In genomic region chr12:32178341-32179010, GRCh38 we compare ENCODE assay signal across 20 cellular contexts.
DNase-seq lines count a peak whose midpoint lies in the region; ATAC-seq, FAIRE-seq and TF ChIP-seq lines count a peak whose summit lies in the region.
"Had no signal": no experiment of that assay in that cellular context is flagged by ENCODE, and none has a peak within 500 bp of the region (broad histone marks: within the 10 kb centered on the region; RNA-seq: fewer than 3 reads in every experiment).

No MANE protein-coding gene starts in this region.

- H2BK5ac ChIP-seq in neuronal stem cell (ENCODE audit: low read length) = no peak overlapping the region

- no peak overlapping the region for H4K8ac ChIP-seq in neuronal stem cell (ENCODE audit: low read depth, low read length)

- H2AK5ac ChIP-seq in neuronal stem cell (ENCODE audit: low read depth, low read length) = no peak overlapping the region

- no peaks in the 10 kb centered on the region for H3K27me3 ChIP-seq in neuronal stem cell (ENCODE audit: control insufficient read depth in 3 of 3, insufficient read depth in 3 of 3, low read depth in 1 of 3, low read length in 3 of 3)
- H3K27me3 ChIP-seq: vagina had no signal

- peaks cover 28% of the 10 kb centered on the region for H3K4me1 Mint-ChIP-seq in glutamatergic neuron (ENCODE audit: low read depth, unreplicated experiment)
- H3K4me1 Mint-ChIP-seq: activated naive CD4-positive, alpha-beta T cell treated with anti-CD3 and anti-CD28 coated beads, Interleukin-2, amount 50 U/mL, for 24 hours had no signal

- H3K4ac ChIP-seq in neuronal stem cell (ENCODE audit: low read length) = no peak overlapping the region

- H3K4me2 ChIP-seq in neuronal stem cell (ENCODE audit: insufficient read depth, low read length, poor library complexity, severe bottlenecking) = no peak overlapping the region
- H3K4me2 ChIP-seq: smooth muscle cell had no signal

- peaks cover 0 to under 1% of the 10 kb centered on the region in 2 donors for H3K4me1 ChIP-seq in neuronal stem cell (ENCODE audit: control insufficient read depth in 2 of 2, insufficient read depth in 1 of 2, low read depth in 1 of 2, low read length in 2 of 2)
- H3K4me1 ChIP-seq: vagina had no signal

- H3K18ac ChIP-seq in neuronal stem cell (ENCODE audit: low read length) = peak overlapping the region; percentile 61

- peak overlapping the region; percentile 38 for H3K27ac Mint-ChIP-seq in glutamatergic neuron (ENCODE audit: unreplicated experiment)
- H3K27ac Mint-ChIP-seq: activated naive CD4-positive, alpha-beta T cell treated with anti-CD3 and anti-CD28 coated beads, Interleukin-2, amount 50 U/mL, for 24 hours; CD4-positive, alpha-beta memory T cell; stimulated activated naive B cell treated with anti-CD40 and anti-IgM and Interleukin-4, amounts not matched to agents 10 μg/mL and 1 μg/mL and 100 μg/mL, for 72 hours; T-cell had no signal

- FAIRE-seq in GM12891 (lab: Jason Lieb, UNC) = peak; percentile 13
- FAIRE-seq: GM12892 had no signal

- no peak overlapping the region for H4K91ac ChIP-seq in neuronal stem cell (ENCODE audit: low read depth, low read length, poor library complexity)

- TF ChIP-seq CTCF in glutamatergic neuron (IDR thresholded peaks at IDR 0.05; ENCODE audit: partially characterized antibody, unreplicated experiment) = no peak

- no peak overlapping the region for H3K23ac ChIP-seq in neuronal stem cell (ENCODE audit: low read depth, low read length, poor library complexity)

- no peak overlapping the region for H3K4me3 ChIP-seq in neuronal stem cell (ENCODE audit: low read length in 2 of 2)
- H3K4me3 ChIP-seq: smooth muscle cell, vagina had no signal

- H3K9ac ChIP-seq in neuronal stem cell (ENCODE audit: low read depth, low read length, poor library complexity) = no peak overlapping the region

- H2BK15ac ChIP-seq in neuronal stem cell (ENCODE audit: low read length) = no peak overlapping the region

- no CpG with 5 or more reads among the region's 6 CpGs for WGBS in neuronal stem cell (ENCODE audit: extremely low coverage in 2 of 2, insufficient read length in 2 of 2, insufficient replicate concordance in 1 of 2), 2 donors

- H3K9me3 Mint-ChIP-seq in glutamatergic neuron (ENCODE audit: unreplicated experiment) = peaks cover 4% of the 10 kb centered on the region
- H3K9me3 Mint-ChIP-seq: activated naive CD4-positive, alpha-beta T cell treated with anti-CD3 and anti-CD28 coated beads, Interleukin-2, amount 50 U/mL, for 24 hours; CD4-positive, alpha-beta memory T cell; stimulated activated naive B cell treated with anti-CD40 and anti-IgM and Interleukin-4, amounts not matched to agents 10 μg/mL and 1 μg/mL and 100 μg/mL, for 72 hours; T-cell had no signal

- H2AFZ ChIP-seq in neuronal stem cell (ENCODE audit: low read length) = no peak overlapping the region

- no peak overlapping the region for H3K4me3 Mint-ChIP-seq in glutamatergic neuron (ENCODE audit: unreplicated experiment)
- H3K4me3 Mint-ChIP-seq: activated naive CD4-positive, alpha-beta T cell treated with anti-CD3 and anti-CD28 coated beads, Interleukin-2, amount 50 U/mL, for 24 hours; CD4-positive, alpha-beta memory T cell; stimulated activated naive B cell treated with anti-CD40 and anti-IgM and Interleukin-4, amounts not matched to agents 10 μg/mL and 1 μg/mL and 100 μg/mL, for 72 hours; T-cell had no signal

- no peaks in the 10 kb centered on the region for H3K9me3 ChIP-seq in neuronal stem cell (replicated peaks in 1 of 2; ENCODE audit: control insufficient read depth in 2 of 2, insufficient read depth in 1 of 2, low read depth in 1 of 2, low read length in 2 of 2)
- H3K9me3 ChIP-seq: vagina had no signal

- ATAC-seq in HG02981 (IDR thresholded peaks at IDR 0.05; ENCODE audit: unreplicated experiment) (no peak), GM18498 (IDR thresholded peaks at IDR 0.05; ENCODE audit: unreplicated experiment) (no peak)
- ATAC-seq: left colon; Right ventricle myocardium inferior; stimulated activated naive B cell treated with anti-CD40 and anti-IgM and Interleukin-4, amounts not matched to agents 10 μg/mL and 1 μg/mL and 100 μg/mL, for 72 hours; T-cell had no signal

- H3K27me3 Mint-ChIP-seq in glutamatergic neuron (ENCODE audit: unreplicated experiment) = peaks cover 3% of the 10 kb centered on the region
- H3K27me3 Mint-ChIP-seq: activated naive CD4-positive, alpha-beta T cell treated with anti-CD3 and anti-CD28 coated beads, Interleukin-2, amount 50 U/mL, for 24 hours; CD4-positive, alpha-beta memory T cell; stimulated activated naive B cell treated with anti-CD40 and anti-IgM and Interleukin-4, amounts not matched to agents 10 μg/mL and 1 μg/mL and 100 μg/mL, for 72 hours; T-cell had no signal

- no peak for TF ChIP-seq POLR2A in GM12891 (IDR thresholded peaks at IDR 0.05; ENCODE audit: low read depth, low read length)

- H3K27ac ChIP-seq in neuronal stem cell (replicated peaks; ENCODE audit: low read length) = no peak overlapping the region
- H3K27ac ChIP-seq: vagina had no signal

- H3K36me3 ChIP-seq in neuronal stem cell (replicated peaks in 1 of 2; ENCODE audit: control insufficient read depth in 2 of 2, insufficient read depth in 2 of 2, low read length in 2 of 2) = no peaks in the 10 kb centered on the region
- H3K36me3 ChIP-seq: vagina had no signal

- no peak overlapping the region for H2BK120ac ChIP-seq in neuronal stem cell (ENCODE audit: low read depth, low read length)

- no peak overlapping the region for H3K14ac ChIP-seq in neuronal stem cell (ENCODE audit: low read length)

- no peaks in the 10 kb centered on the region for H3K79me1 ChIP-seq in neuronal stem cell (ENCODE audit: low read depth, low read length)

- no peak overlapping the region for H2BK12ac ChIP-seq in neuronal stem cell (ENCODE audit: low read length)

- DNase-seq in GM12891 (ENCODE audit: insufficient read length, low spot score) (no peak), NCI-H510A treated with DMSO at 0.1 percent for 48 hours (lab: John Stamatoyannopoulos, UW) (peak; percentile 47), glutamatergic neuron (no peak), neuronal stem cell (ENCODE audit: low spot score) (no peak), NCI-H774 (lab: John Stamatoyannopoulos, UW) (no peak)
- DNase-seq: activated CD4-positive, alpha-beta T cell treated with anti-CD3 and anti-CD28 coated beads for 4 hours; anterior cingulate cortex; CD4-positive, alpha-beta memory T cell; central memory CD4-positive, alpha-beta T cell; dermis blood vessel endothelial cell; left colon; stimulated activated naive B cell treated with anti-CD40 and anti-IgM and Interleukin-4, amounts not matched to agents 10 μg/mL and 1 μg/mL and 100 μg/mL, for 72 hours; T-cell had no signal

- peaks cover 4% of the 10 kb centered on the region for H3K36me3 Mint-ChIP-seq in glutamatergic neuron (ENCODE audit: unreplicated experiment)
- H3K36me3 Mint-ChIP-seq: activated naive CD4-positive, alpha-beta T cell treated with anti-CD3 and anti-CD28 coated beads, Interleukin-2, amount 50 U/mL, for 24 hours had no signal

TF ChIP-seq in GM12891, 5 proteins besides CTCF, POLR2A, EP300 and RAD21:
- TF ChIP-seq SPI1 (IDR thresholded peaks at IDR 0.05; ENCODE audit: low read depth, low read length) (no peak), POLR2AphosphoS5 (IDR thresholded peaks at IDR 0.05; ENCODE audit: low read depth, low read length) (no peak), TAF1 (IDR thresholded peaks at IDR 0.05; ENCODE audit: low read depth, low read length) (no peak), POU2F2 (IDR thresholded peaks at IDR 0.05; ENCODE audit: low read depth, low read length) (no peak), PAX5 (IDR thresholded peaks at IDR 0.05; ENCODE audit: insufficient read depth, low read length, severe bottlenecking) (no peak)
